8 cellular contexts compared by ENCODE assay signal in genomic region chr19:55384576-55385235, GRCh38. TPM values are rescaled to one million over a fixed set of nuclear protein-coding genes. Genes with fewer than 3 reads are reported as not detected.
DNase-seq lines count a peak whose midpoint lies in the region; ATAC-seq lines count a peak whose summit lies in the region.

No MANE protein-coding gene starts in this region.

- peaks cover 33 to 78% (median 55%) of the 10 kb centered on the region in 4 donors for H3K4me1 Mint-ChIP-seq in CD4-positive, alpha-beta memory T cell

- peaks cover 28% of the 10 kb centered on the region for H3K36me3 ChIP-seq in CD4-positive, alpha-beta memory T cell (ENCODE audit: insufficient read depth, low read length)

- ATAC-seq in GM21786 (IDR thresholded peaks at IDR 0.05; ENCODE audit: unreplicated experiment) (peak; percentile 9), HG03521 (IDR thresholded peaks at IDR 0.05; ENCODE audit: unreplicated experiment) (no peak)

- peak overlapping the region; percentile 98 to 100 (median 99) for H3K27ac Mint-ChIP-seq in CD4-positive, alpha-beta memory T cell

- peak in 1 of 5 donors; percentile 41 for DNase-seq in CD4-positive, alpha-beta memory T cell
- DNase-seq in NCI-H748 treated with DMSO at 0.1 percent for 48 hours (lab: John Stamatoyannopoulos, UW) (peak; percentile 68), islet precursor cell (peak; percentile 68), mesenteric fat pad (ENCODE audit: low spot score) (no peak)
- DNase-seq in stimulated activated CD4-positive, alpha-beta T cell treated with anti-CD3 and anti-CD28 coated beads, Interleukin-4, amount 100 ng/mL, for 24 hours = peak; percentile 38

- no peaks in the 10 kb centered on the region for H3K9me3 ChIP-seq in CD4-positive, alpha-beta memory T cell (ENCODE audit: control insufficient read depth in 1 of 2, low read length in 2 of 2)

- intact Hi-C loops in CD4-positive, alpha-beta memory T cell (cut with micrococcal nuclease) = loop anchor here (1.0 to 10.0 kb wide), 8 partner anchors 24 to 240 kb away; partner anchors contain the start of genes HSPBP1, KMT5C, PPP6R1 and ZNF784

- POLR2A ChIA-PET in CD4-positive, alpha-beta memory T cell (lab: Charles Lee; ENCODE audit: partially characterized antibody) = interaction anchor here (0.8 to 12.9 kb wide), 27 partner anchors 9 to 304 kb away, joined by 3 to 247 read pairs (median 4); partner anchors contain the start of genes HSPBP1, IL11, KMT5C and PPP1R12C

- no peaks in the 10 kb centered on the region for H3K27me3 ChIP-seq in CD4-positive, alpha-beta memory T cell (ENCODE audit: insufficient read depth, low read length)

- peaks cover 56% of the 10 kb centered on the region for H3K4me1 ChIP-seq in CD4-positive, alpha-beta memory T cell (ENCODE audit: insufficient read depth, low read length)

- H3K27me3 Mint-ChIP-seq in CD4-positive, alpha-beta memory T cell = no peaks in the 10 kb centered on the region

- CTCF ChIA-PET in CD4-positive, alpha-beta memory T cell (lab: Charles Lee; ENCODE audit: partially characterized antibody) = interaction anchor here (1.0 to 3.0 kb wide), 12 partner anchors 24 to 248 kb away, joined by 3 to 31 read pairs (median 5); partner anchors contain the start of genes KMT5C and PPP6R1

- peak overlapping the region; percentile 99 to 100 (median 100) for H3K4me3 Mint-ChIP-seq in CD4-positive, alpha-beta memory T cell

- peaks cover 17 to 45% of the 10 kb centered on the region in 2 donors for H3K36me3 Mint-ChIP-seq in CD4-positive, alpha-beta memory T cell

- H3K27ac ChIP-seq in CD4-positive, alpha-beta memory T cell (ENCODE audit: low read depth, low read length) = peak overlapping the region; percentile 94
- H3K27ac ChIP-seq in angular gyrus (ENCODE audit: low read depth, low read length) = peak overlapping the region; percentile 96

- peaks cover 0 to 9% (median 0%) of the 10 kb centered on the region in 8 donors for H3K9me3 Mint-ChIP-seq in CD4-positive, alpha-beta memory T cell

- H3K4me3 ChIP-seq in CD4-positive, alpha-beta memory T cell (ENCODE audit: low read length in 2 of 2) = peak overlapping the region; percentile 49 to 88

RNA-seq across cellular contexts. Expression of gene TMEM238, which starts 0.6 kb away (rescaled TPM):
- total RNA-seq in CD4-positive, alpha-beta memory T cell = 1 to 10 TPM; 9.6 to 9.9 TPM
- 1 to 10 TPM in 1 of 2 donors, not detected in 1; 2.4 TPM for polyA plus RNA-seq in CD4-positive, alpha-beta memory T cell
- total RNA-seq in mesenteric fat pad = 0.90 TPM

RNA-seq across cellular contexts. Expression of gene RPL28, which starts 1.0 kb away (rescaled TPM):
- 1,000 to 10,000 TPM; 3,136 to 3,159 TPM for total RNA-seq in CD4-positive, alpha-beta memory T cell
- polyA plus RNA-seq in CD4-positive, alpha-beta memory T cell = 100 to 1,000 TPM; 257 to 784 TPM
- 1,147 TPM for total RNA-seq in mesenteric fat pad

RNA-seq across cellular contexts. Expression of gene TMEM190, which starts 8.1 kb away (rescaled TPM):
- total RNA-seq in CD4-positive, alpha-beta memory T cell = not detected
- not detected for polyA plus RNA-seq in CD4-positive, alpha-beta memory T cell
- not detected for total RNA-seq in mesenteric fat pad

RNA-seq across cellular contexts. Expression of gene IL11, which starts 14.4 kb away (rescaled TPM):
- under 1 TPM; 0.32 to 0.47 TPM for total RNA-seq in CD4-positive, alpha-beta memory T cell
- not detected for polyA plus RNA-seq in CD4-positive, alpha-beta memory T cell
- not detected for total RNA-seq in mesenteric fat pad

RNA-seq across cellular contexts. Expression of gene GARIN5B, which starts 21.6 kb away (rescaled TPM):
- total RNA-seq in CD4-positive, alpha-beta memory T cell = not detected
- not detected for polyA plus RNA-seq in CD4-positive, alpha-beta memory T cell
- not detected for total RNA-seq in mesenteric fat pad
